Comparison of ENCODE assay signal across 17 cellular contexts in the genomic region with DNA sequence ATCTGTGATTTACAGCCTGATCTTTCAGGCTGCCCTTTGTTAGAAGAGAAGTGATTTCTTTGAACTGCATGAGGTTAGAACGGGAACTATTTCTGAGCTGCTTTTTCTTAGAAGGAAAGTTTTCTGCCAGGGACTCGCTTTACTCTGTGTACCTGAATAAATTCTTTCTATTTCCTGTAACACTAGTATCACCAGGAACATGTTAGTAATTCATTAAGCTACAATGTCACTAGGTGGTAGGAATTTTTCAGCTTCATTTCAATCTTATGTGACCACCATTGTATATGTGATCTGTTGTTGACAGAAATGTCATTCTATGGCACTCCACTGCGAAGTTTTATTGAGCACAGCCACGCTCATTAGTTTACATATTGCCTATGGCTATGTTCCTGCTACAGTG.
"Had no signal": no experiment of that assay in that cellular context is flagged by ENCODE, and none has a peak within 500 bp of the region (broad histone marks: within the 10 kb centered on the region; RNA-seq: fewer than 3 reads in every experiment).

No MANE protein-coding gene starts in this region.

- H3K9me3 Mint-ChIP-seq: activated CD4-positive, alpha-beta T cell treated with anti-CD3 and anti-CD28 coated beads, Interleukin-2, amount 10 ng/mL, durations not matched to agents 7 days and 5 days; activated naive CD8-positive, alpha-beta T cell treated with anti-CD3 and anti-CD28 coated beads for 36 hours; stimulated activated effector memory CD8-positive, alpha-beta T cell treated with anti-CD3 and anti-CD28 coated beads, Interleukin-12 subunit alpha, Interleukin-12 subunit beta, amount 100 ng/mL, for 72 hours; T-helper 2 cell treated with Interferon-gamma antibody and Interleukin-4, amounts not matched to agents 5 μg/mL and 100 μg/mL, for 36 hours had no signal

- H3K4me1 Mint-ChIP-seq: activated CD4-positive, alpha-beta T cell treated with anti-CD3 and anti-CD28 coated beads, Interleukin-2, amount 10 ng/mL, durations not matched to agents 7 days and 5 days; activated naive CD8-positive, alpha-beta T cell treated with anti-CD3 and anti-CD28 coated beads for 36 hours; naive thymus-derived CD4-positive, alpha-beta T cell; stimulated activated effector memory CD8-positive, alpha-beta T cell treated with anti-CD3 and anti-CD28 coated beads, Interleukin-12 subunit alpha, Interleukin-12 subunit beta, amount 100 ng/mL, for 72 hours had no signal

- H3K27ac Mint-ChIP-seq: activated CD4-positive, alpha-beta T cell treated with anti-CD3 and anti-CD28 coated beads, Interleukin-2, amount 10 ng/mL, durations not matched to agents 7 days and 5 days; activated naive CD8-positive, alpha-beta T cell treated with anti-CD3 and anti-CD28 coated beads for 36 hours; naive thymus-derived CD4-positive, alpha-beta T cell; stimulated activated effector memory CD8-positive, alpha-beta T cell treated with anti-CD3 and anti-CD28 coated beads, Interleukin-12 subunit alpha, Interleukin-12 subunit beta, amount 100 ng/mL, for 72 hours; T-helper 2 cell treated with Interferon-gamma antibody and Interleukin-4, amounts not matched to agents 5 μg/mL and 100 μg/mL, for 36 hours had no signal

- DNase-seq: activated CD4-positive, alpha-beta T cell treated with anti-CD3 and anti-CD28 coated beads, Interleukin-2, amount 10 ng/mL, durations not matched to agents 7 days and 5 days; activated CD4-positive, CD25-positive, alpha-beta regulatory T cell; activated CD8-positive, alpha-beta memory T cell treated with anti-CD3 and anti-CD28 coated beads, Interleukin-2, amount 50 U/mL, for 48 hours; activated naive CD8-positive, alpha-beta T cell treated with anti-CD3 and anti-CD28 coated beads for 36 hours; brain microvascular endothelial cell; gastrocnemius medialis; heart left ventricle; left colon; mucosa of descending colon; naive thymus-derived CD4-positive, alpha-beta T cell; sigmoid colon; stimulated activated CD4-positive, alpha-beta T cell treated with anti-CD3 and anti-CD28 coated beads, Interleukin-2, amount 100 ng/mL, for 24 hours; SW 1271 had no signal

- H3K4me3 ChIP-seq: gastrocnemius medialis, heart left ventricle, lung, mucosa of descending colon, sigmoid colon, thoracic aorta had no signal

- H3K4me1 ChIP-seq: gastrocnemius medialis, heart left ventricle, sigmoid colon had no signal

- H3K9me3 ChIP-seq: gastrocnemius medialis, heart left ventricle, mucosa of descending colon, sigmoid colon, thoracic aorta had no signal

- H3K27ac ChIP-seq: brain microvascular endothelial cell, gastrocnemius medialis, heart left ventricle, sigmoid colon, thoracic aorta had no signal

- H3K36me3 ChIP-seq: brain microvascular endothelial cell, gastrocnemius medialis, heart left ventricle, sigmoid colon, thoracic aorta had no signal

- H3K4me3 Mint-ChIP-seq: activated CD4-positive, alpha-beta T cell treated with anti-CD3 and anti-CD28 coated beads, Interleukin-2, amount 10 ng/mL, durations not matched to agents 7 days and 5 days; activated naive CD8-positive, alpha-beta T cell treated with anti-CD3 and anti-CD28 coated beads for 36 hours; naive thymus-derived CD4-positive, alpha-beta T cell; stimulated activated effector memory CD8-positive, alpha-beta T cell treated with anti-CD3 and anti-CD28 coated beads, Interleukin-12 subunit alpha, Interleukin-12 subunit beta, amount 100 ng/mL, for 72 hours; T-helper 2 cell treated with Interferon-gamma antibody and Interleukin-4, amounts not matched to agents 5 μg/mL and 100 μg/mL, for 36 hours had no signal

- H3K27me3 Mint-ChIP-seq: activated CD4-positive, alpha-beta T cell treated with anti-CD3 and anti-CD28 coated beads, Interleukin-2, amount 10 ng/mL, durations not matched to agents 7 days and 5 days; activated naive CD8-positive, alpha-beta T cell treated with anti-CD3 and anti-CD28 coated beads for 36 hours; naive thymus-derived CD4-positive, alpha-beta T cell had no signal

- ATAC-seq: gastrocnemius medialis; heart left ventricle; left colon; mucosa of descending colon; naive thymus-derived CD4-positive, alpha-beta T cell; stimulated activated effector memory CD8-positive, alpha-beta T cell treated with anti-CD3 and anti-CD28 coated beads, Interleukin-12 subunit alpha, Interleukin-12 subunit beta, amount 100 ng/mL, for 72 hours had no signal

- H3K36me3 Mint-ChIP-seq: activated naive CD8-positive, alpha-beta T cell treated with anti-CD3 and anti-CD28 coated beads for 36 hours; naive thymus-derived CD4-positive, alpha-beta T cell; stimulated activated effector memory CD8-positive, alpha-beta T cell treated with anti-CD3 and anti-CD28 coated beads, Interleukin-12 subunit alpha, Interleukin-12 subunit beta, amount 100 ng/mL, for 72 hours had no signal

- H3K27me3 ChIP-seq: brain microvascular endothelial cell, gastrocnemius medialis, heart left ventricle, sigmoid colon had no signal
